Comparison of ENCODE assay signal across 1 cellular context in genomic region chr3:106333911-106334618, GRCh38.
TF ChIP-seq lines count a peak whose summit lies in the region.

No MANE protein-coding gene starts in this region.

TF ChIP-seq in GM12878, 131 proteins besides CTCF, POLR2A, EP300 and RAD21 (continued from another document):
- TF ChIP-seq SKIL (IDR thresholded peaks at IDR 0.05; ENCODE audit: low read depth, poor library complexity, severe bottlenecking) (peak; percentile 32), DPF2 (IDR thresholded peaks at IDR 0.05) (0 out of 2 replicates have a peak, but pooled peaks have one; percentile 37), MTA2 (IDR thresholded peaks at IDR 0.05; ENCODE audit: low read depth) (peak; percentile 60), NFIC (IDR thresholded peaks at IDR 0.05; ENCODE audit: low read depth, low read length) (peak; percentile 52; the same call in 1 of the 2 replicates), MEF2B (IDR thresholded peaks at IDR 0.05; ENCODE audit: partially characterized antibody, poor library complexity, severe bottlenecking) (peak; percentile 35), CBX5 (IDR thresholded peaks at IDR 0.05; ENCODE audit: low read depth) (0 out of 2 replicates have a peak, but pooled peaks have one; percentile 38), TBL1XR1 (IDR thresholded peaks at IDR 0.05; ENCODE audit: low read depth, low read length) (no peak), CBFB (IDR thresholded peaks at IDR 0.05; ENCODE audit: low read depth) (no peak), BCL3 (IDR thresholded peaks at IDR 0.05; ENCODE audit: borderline replicate concordance, insufficient read depth, low read depth, low read length, poor library complexity, severe bottlenecking) (peak; percentile 13), NBN (IDR thresholded peaks at IDR 0.05) (0 out of 2 replicates have a peak, but pooled peaks have one; percentile 34), BCL11A (IDR thresholded peaks at IDR 0.05; ENCODE audit: low read depth, low read length) (peak; percentile 63; the same call in 1 of the 2 replicates), RUNX3 (IDR thresholded peaks at IDR 0.05; ENCODE audit: low read length) (peak; percentile 82), HDGF (IDR thresholded peaks at IDR 0.05) (no peak)
